ENCODE assay signal across 27 cellular contexts in genomic region chr4:73212982-73213730, GRCh38. TPM values are rescaled to one million over a fixed set of nuclear protein-coding genes. Genes with fewer than 3 reads are reported as not detected.
DNase-seq lines count a peak whose midpoint lies in the region; ATAC-seq, FAIRE-seq and TF ChIP-seq lines count a peak whose summit lies in the region.
"Had no signal": no experiment of that assay in that cellular context is flagged by ENCODE, and none has a peak within 500 bp of the region (broad histone marks: within the 10 kb centered on the region; RNA-seq: fewer than 3 reads in every experiment).

No MANE protein-coding gene starts in this region.

- H4K20me1 ChIP-seq in GM23248 (ENCODE audit: insufficient read depth) (peaks cover 14% of the 10 kb centered on the region), K562 (replicated peaks; ENCODE audit: control insufficient read depth, insufficient read depth, low read length) (no peaks in the 10 kb centered on the region)

- H3K27ac Mint-ChIP-seq in activated CD4-positive, alpha-beta T cell treated with anti-CD3 and anti-CD28 coated beads, Interleukin-2, amount 10 ng/mL, durations not matched to agents 24 days and 14 days, result peak overlapping the region; percentile 1
- H3K27ac Mint-ChIP-seq: activated naive CD8-positive, alpha-beta T cell treated with anti-CD3 and anti-CD28 coated beads, Interleukin-2, amount 10 ng/mL, durations not matched to agents 7 days and 5 days; stimulated activated naive CD8-positive, alpha-beta T cell treated with anti-CD3 and anti-CD28 coated beads, Interleukin-15, Interleukin-2, amounts not matched to agents 100 ng/mL and 50 ng/mL, for 24 hours; T-helper 2 cell treated with Interferon-gamma antibody and Interleukin-4, amounts not matched to agents 5 μg/mL and 100 μg/mL, for 36 hours had no signal

- no peak for TF ChIP-seq POLR2A in K562 (conservative IDR thresholded peaks at IDR 0.05)

- CTCF ChIA-PET in K562 (lab: Yijun Ruan, JAX; ENCODE audit: low intra/inter-chr PET ratio), result no interaction called here

- FAIRE-seq in K562 (lab: Jason Lieb, UNC), result peak; percentile 62
- peak; percentile 34 for FAIRE-seq in pancreas (lab: Jason Lieb, UNC)
- FAIRE-seq: astrocyte had no signal

- H3K79me2 ChIP-seq in GM23248 (ENCODE audit: insufficient read depth) (peaks cover 100% of the 10 kb centered on the region), K562 (ENCODE audit: control insufficient read depth, insufficient read depth, low read length) (peaks cover 98% of the 10 kb centered on the region)

- TF ChIP-seq EP300 in K562 (IDR thresholded peaks at IDR 0.05; ENCODE audit: low read length), result no peak

- no peaks in the 10 kb centered on the region for H3K9me1 ChIP-seq in K562 (ENCODE audit: control insufficient read depth, insufficient read depth, low read length)

- intact Hi-C loops in activated CD4-positive, alpha-beta T cell treated with anti-CD3 and anti-CD28 coated beads, Interleukin-2, amount 10 ng/mL, durations not matched to agents 24 days and 14 days (cut with micrococcal nuclease), result no loop called here
- intact Hi-C loops in K562 (cut with micrococcal nuclease) (no loop called here), pancreas (cut with DNase I) (no loop called here)

- WGBS in GM23248 (ENCODE audit: low coverage in 1 of 2, low lambda C conversion rate in 2 of 2, missing lambda C conversion rate in 2 of 2), 2 experiments, result 100% methylated on average over 1 of the region's 1 CpG
- WGBS in K562 (ENCODE audit: insufficient coverage, low coverage, missing lambda C conversion rate), result 100% methylated on average over 1 of the region's 1 CpG
- WGBS in pancreas, 2 donors, result 86 to 87% methylated on average over 1 of the region's 1 CpG

- no peak for DNase-seq in activated CD4-positive, alpha-beta T cell treated with anti-CD3 and anti-CD28 coated beads, Interleukin-2, amount 10 ng/mL, durations not matched to agents 24 days and 14 days
- DNase-seq in activated CD4-positive, alpha-beta T cell treated with anti-CD3 and anti-CD28 coated beads for 48 hours, result no peak
- no peak for DNase-seq in GM23248
- no peak for DNase-seq in K562 (ENCODE audit: extremely low read depth in 1 of 4, low spot score in 3 of 4)
- no peak for DNase-seq in pancreas
- no peak for DNase-seq in NCI-H510A (lab: John Stamatoyannopoulos, UW)
- DNase-seq in DMS53 (lab: John Stamatoyannopoulos, UW), result no peak
- no peak for DNase-seq in superior temporal gyrus (ENCODE audit: extremely low spot score)
- DNase-seq: activated CD4-positive, alpha-beta T cell treated with anti-CD3 and anti-CD28 coated beads, Interleukin-2, amount 50 U/mL, for 1 hour; activated CD8-positive, alpha-beta memory T cell treated with anti-CD3 and anti-CD28 coated beads, Interleukin-2, amount 50 U/mL, for 48 hours; activated naive CD8-positive, alpha-beta T cell treated with anti-CD3 and anti-CD28 coated beads, Interleukin-2, amount 10 ng/mL, durations not matched to agents 7 days and 5 days; caudate nucleus; GDM1; left ventricle myocardium inferior; MM.1S; NCI-H1436 treated with DMSO at 0.1 percent for 48 hours; NCI-H2107; NCI-H446; psoas muscle; thyroid gland had no signal

- H3K36me3 ChIP-seq in GM23248 (ENCODE audit: low read depth) (no peaks in the 10 kb centered on the region), K562 (ENCODE audit: control insufficient read depth, insufficient read depth, low read length) (peaks cover 61% of the 10 kb centered on the region), pancreas (no peaks in the 10 kb centered on the region)
- H3K36me3 ChIP-seq: left ventricle myocardium inferior, neutrophil, vagina had no signal

- ATAC-seq in K562, result peak; percentile 14; the same call in 2 of the 3 replicates
- peak in 3 of 4 donors; percentile 18 to 30 (median 27) for ATAC-seq in pancreas

- H3K9ac ChIP-seq in GM23248 (no peak overlapping the region), K562 (ENCODE audit: insufficient read depth in 1 of 2, low read depth in 2 of 2, low read length in 2 of 2) (no peak overlapping the region)
- H3K9ac ChIP-seq: KMS-11 had no signal

- H3K36me3 Mint-ChIP-seq in activated CD4-positive, alpha-beta T cell treated with anti-CD3 and anti-CD28 coated beads, Interleukin-2, amount 10 ng/mL, durations not matched to agents 24 days and 14 days (ENCODE audit: low read depth), result peaks cover 26% of the 10 kb centered on the region

- no peak for TF ChIP-seq RAD21 in K562 (CRISPR knock-in tag; conservative IDR thresholded peaks at IDR 0.05 in 1 of 2, IDR thresholded peaks at IDR 0.05 in 1 of 2)

- H3F3A ChIP-seq in GM23248 (ENCODE audit: insufficient read depth), result peaks cover 20% of the 10 kb centered on the region

- no peak overlapping the region for H3K4me3 Mint-ChIP-seq in activated CD4-positive, alpha-beta T cell treated with anti-CD3 and anti-CD28 coated beads, Interleukin-2, amount 10 ng/mL, durations not matched to agents 24 days and 14 days
- H3K4me3 Mint-ChIP-seq: activated naive CD8-positive, alpha-beta T cell treated with anti-CD3 and anti-CD28 coated beads, Interleukin-2, amount 10 ng/mL, durations not matched to agents 7 days and 5 days; stimulated activated naive CD8-positive, alpha-beta T cell treated with anti-CD3 and anti-CD28 coated beads, Interleukin-15, Interleukin-2, amounts not matched to agents 100 ng/mL and 50 ng/mL, for 24 hours; T-helper 2 cell treated with Interferon-gamma antibody and Interleukin-4, amounts not matched to agents 5 μg/mL and 100 μg/mL, for 36 hours had no signal

- H3K4me1 Mint-ChIP-seq in activated CD4-positive, alpha-beta T cell treated with anti-CD3 and anti-CD28 coated beads, Interleukin-2, amount 10 ng/mL, durations not matched to agents 24 days and 14 days, result peaks cover 12% of the 10 kb centered on the region
- H3K4me1 Mint-ChIP-seq: activated naive CD8-positive, alpha-beta T cell treated with anti-CD3 and anti-CD28 coated beads, Interleukin-2, amount 10 ng/mL, durations not matched to agents 7 days and 5 days had no signal

- no peak for TF ChIP-seq CTCF in K562 (IDR thresholded peaks at IDR 0.05 in 2 of 3, conservative IDR thresholded peaks at IDR 0.05 in 1 of 3; ENCODE audit: insufficient read depth in 2 of 3, low read depth in 1 of 3, low read length in 3 of 3)
- TF ChIP-seq CTCF in pancreas (IDR thresholded peaks at IDR 0.05), result no peak

- BruUV-seq in K562 (replicated peaks; lab: Mats Ljungman, UMichigan), result no TSS peak

- H3K9me3 Mint-ChIP-seq in activated CD4-positive, alpha-beta T cell treated with anti-CD3 and anti-CD28 coated beads, Interleukin-2, amount 10 ng/mL, durations not matched to agents 24 days and 14 days, result no peaks in the 10 kb centered on the region
- H3K9me3 Mint-ChIP-seq: activated naive CD8-positive, alpha-beta T cell treated with anti-CD3 and anti-CD28 coated beads, Interleukin-2, amount 10 ng/mL, durations not matched to agents 7 days and 5 days; stimulated activated naive CD8-positive, alpha-beta T cell treated with anti-CD3 and anti-CD28 coated beads, Interleukin-15, Interleukin-2, amounts not matched to agents 100 ng/mL and 50 ng/mL, for 24 hours; T-helper 2 cell treated with Interferon-gamma antibody and Interleukin-4, amounts not matched to agents 5 μg/mL and 100 μg/mL, for 36 hours had no signal

- H3K9me3 ChIP-seq in GM23248 (ENCODE audit: low read depth) (no peaks in the 10 kb centered on the region), K562 (replicated peaks; ENCODE audit: control insufficient read depth, insufficient read depth, low read depth, low read length) (no peaks in the 10 kb centered on the region), pancreas (no peaks in the 10 kb centered on the region)
- H3K9me3 ChIP-seq: left ventricle myocardium inferior, neutrophil, psoas muscle, thyroid gland, vagina had no signal

- POLR2A ChIA-PET in K562 (lab: Yijun Ruan, JAX), result interaction anchor here (0.9 to 1.0 kb wide), 2 partner anchors 10 to 14 kb away, joined by 3 to 4 read pairs; no protein-coding TSS in a partner anchor

- H3K4me3 ChIP-seq in GM23248, result no peak overlapping the region
- H3K4me3 ChIP-seq in K562, result no peak overlapping the region
- H3K4me3 ChIP-seq in pancreas, result no peak overlapping the region
- H3K4me3 ChIP-seq: left ventricle myocardium inferior, psoas muscle, thyroid gland, vagina had no signal

- H3K4me2 ChIP-seq in GM23248 (ENCODE audit: unreplicated experiment) (peak overlapping the region; percentile 67), K562 (ENCODE audit: insufficient read depth, low read length) (no peak overlapping the region)
- H3K4me2 ChIP-seq: KMS-11 had no signal

- H3K27me3 ChIP-seq in GM23248 (replicated peaks; ENCODE audit: insufficient read depth) (no peaks in the 10 kb centered on the region), K562 (ENCODE audit: control insufficient read depth in 2 of 2, insufficient read depth in 2 of 2, low read length in 2 of 2) (no peaks in the 10 kb centered on the region), pancreas (no peaks in the 10 kb centered on the region)
- H3K27me3 ChIP-seq: neutrophil, thyroid gland, vagina had no signal

- 0 out of 2 replicates have a peak, but pooled peaks cover 4% of the 10 kb centered on the region for H3K9me2 ChIP-seq in GM23248 (ENCODE audit: insufficient read depth)

- H3K4me1 ChIP-seq in GM23248 (ENCODE audit: insufficient read depth), result peaks cover 25% of the 10 kb centered on the region
- H3K4me1 ChIP-seq in K562 (replicated peaks in 1 of 2; ENCODE audit: control insufficient read depth in 2 of 2, insufficient read depth in 2 of 2, low read length in 2 of 2), result no peaks in the 10 kb centered on the region; a peak in 1 of 5 replicates
- H3K4me1 ChIP-seq in pancreas, result peaks cover 0 to 21% (median 10%) of the 10 kb centered on the region in 3 donors
- H3K4me1 ChIP-seq: thyroid gland had no signal

- in situ Hi-C loops in GM23248 (cut with MboI), result no loop called here
- in situ Hi-C loops in K562 (cut with MboI), result no loop called here

- no peak overlapping the region for H2AFZ ChIP-seq in GM23248
- H2AFZ ChIP-seq in K562 (ENCODE audit: low read depth, low read length), result no peak overlapping the region

- H3K27ac ChIP-seq in GM23248 (peak overlapping the region; percentile 20), K562 (ENCODE audit: extremely low read depth, low read depth, low read length) (peak overlapping the region; percentile 40; the same call in 1 of the 3 replicates), pancreas (peak overlapping the region in 1 of 4 donors; percentile 19)
- H3K27ac ChIP-seq: KMS-11, neutrophil, psoas muscle, thyroid gland, vagina, VCaP had no signal

- no peaks in the 10 kb centered on the region for H3K27me3 Mint-ChIP-seq in activated CD4-positive, alpha-beta T cell treated with anti-CD3 and anti-CD28 coated beads, Interleukin-2, amount 10 ng/mL, durations not matched to agents 24 days and 14 days
- H3K27me3 Mint-ChIP-seq: activated naive CD8-positive, alpha-beta T cell treated with anti-CD3 and anti-CD28 coated beads, Interleukin-2, amount 10 ng/mL, durations not matched to agents 7 days and 5 days; stimulated activated naive CD8-positive, alpha-beta T cell treated with anti-CD3 and anti-CD28 coated beads, Interleukin-15, Interleukin-2, amounts not matched to agents 100 ng/mL and 50 ng/mL, for 24 hours had no signal

RNA-seq across cellular contexts. Expression of gene ANKRD17, which starts 45.4 kb away (rescaled TPM):
- 67.4 and 76.5 TPM in 2 replicates for total RNA-seq in activated CD4-positive, alpha-beta T cell treated with anti-CD3 and anti-CD28 coated beads, Interleukin-2, amount 10 ng/mL, durations not matched to agents 24 days and 14 days
- total RNA-seq in GM23248 (2014; rRNA removed; shearing (Covaris generic)), result 34.8 and 61.0 TPM in 2 replicates
- polyA plus RNA-seq in GM23248 (2016; fragmentation: Nextera tagmentation; extraction: Ambion mirVana) (22.2 and 22.7 TPM in 2 replicates), K562 (2011; rRNA removed) (86.9 and 89.3 TPM in 2 replicates), K562 (2014; fragmentation: Illumina TruSeq; extraction: Trizol) (55.0 and 58.9 TPM in 2 replicates), K562 (2014; fragmentation: Nextera tagmentation; extraction: Ambion mirVana) (10 to 100 TPM; 25.5 to 26.9 TPM), K562 (2014; rRNA removed) (34.4 and 37.8 TPM in 2 replicates), pancreas (10 to 100 TPM in 1 of 2 donors, 1 to 10 TPM in 1; 7.7 to 13.5 TPM)
- 75.2 and 214 TPM in 2 replicates for total RNA-seq in K562 (2011; cell fraction: chromatin; rRNA removed; ENCODE audit: low replicate concordance)
- 40.7 and 57.2 TPM in 2 replicates for total RNA-seq in K562 (2011; cell fraction: nucleolus; rRNA removed)
- 73.1 and 77.5 TPM in 2 replicates for total RNA-seq in K562 (2011; cell fraction: nucleoplasm; rRNA removed)
- total RNA-seq in K562 (2014; rRNA removed) (40.0 and 42.2 TPM in 2 replicates), K562 (2014; rRNA removed; fragmentation: Illumina TruSeq; extraction: Trizol) (52.2 and 59.0 TPM in 2 replicates), K562 (2015; rRNA removed; fragmentation: Illumina TruSeq; extraction: Trizol) (53.8 and 55.5 TPM in 2 replicates), K562 (2021) (67.4 and 73.2 TPM in 2 replicates), pancreas (10 to 100 TPM; 29.0 to 45.8 (median 32.4) TPM)
- polyA plus RNA-seq in K562 (2011; cell fraction: cytosol; rRNA removed), result 46.3 and 63.7 TPM in 2 replicates
- 73.9 and 82.8 TPM in 2 replicates for polyA plus RNA-seq in K562 (2011; cell fraction: nucleus; rRNA removed)
- 26.2 and 39.0 TPM in 2 replicates for polyA plus RNA-seq in K562 (2012)
- polyA minus RNA-seq in K562 (2011; rRNA and poly(A)+ RNA removed), result 220 and 227 TPM in 2 replicates
- 81.2 and 104 TPM in 2 replicates for polyA minus RNA-seq in K562 (2011; cell fraction: cytosol; rRNA and poly(A)+ RNA removed)
- 58.8 and 101 TPM in 2 replicates for polyA minus RNA-seq in K562 (2011; cell fraction: nucleus; rRNA and poly(A)+ RNA removed)
